ENCODE assay signal across 25 cellular contexts in the genomic region with DNA sequence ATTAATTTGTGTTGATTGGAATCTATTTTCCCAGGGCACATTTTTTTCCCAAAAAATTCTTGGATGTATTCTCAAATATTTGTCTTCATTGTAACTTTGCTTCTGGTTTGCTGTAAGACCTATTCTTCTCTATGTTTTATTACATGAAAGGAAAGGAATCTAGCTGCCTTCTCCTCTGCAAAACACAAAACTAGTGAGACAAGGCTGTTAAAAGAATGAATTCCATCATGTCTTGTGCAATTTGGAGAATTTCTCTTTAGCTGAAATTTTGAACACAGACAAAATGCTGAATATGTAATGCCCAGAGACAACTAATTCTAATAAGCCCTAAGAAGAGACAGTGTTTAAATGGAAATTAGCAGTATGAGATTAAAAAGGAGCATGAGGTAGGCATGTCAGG.
"Had no signal": no experiment of that assay in that cellular context is flagged by ENCODE, and none has a peak within 500 bp of the region (broad histone marks: within the 10 kb centered on the region; RNA-seq: fewer than 3 reads in every experiment).

No MANE protein-coding gene starts in this region.

- H3K36me3 ChIP-seq: colonic mucosa, thoracic aorta, uterus had no signal

- H3K4me3 ChIP-seq: colonic mucosa, thoracic aorta, uterus had no signal

- H3K4me1 ChIP-seq: colonic mucosa, uterus had no signal

- DNase-seq: activated CD4-positive, alpha-beta memory T cell treated with anti-CD3 and anti-CD28 coated beads for 36 hours; activated CD4-positive, alpha-beta T cell treated with anti-CD3 and anti-CD28 coated beads, Interleukin-2, amount 10 ng/mL, durations not matched to agents 24 days and 14 days; activated CD4-positive, CD25-positive, alpha-beta regulatory T cell treated with anti-CD3 and anti-CD28 coated beads, Interleukin-2, amount 50 U/mL, for 72 hours; activated CD8-positive, alpha-beta memory T cell treated with anti-CD3 and anti-CD28 coated beads, Interleukin-2, amount 50 U/mL, for 4 hours; activated effector memory CD4-positive, alpha-beta T cell treated with anti-CD3 and anti-CD28 coated beads, Interleukin-2, amount 50 U/mL, for 16 hours; activated naive CD4-positive, alpha-beta T cell treated with anti-CD3 and anti-CD28 coated beads, Interleukin-2, amount 10 ng/mL, durations not matched to agents 7 days and 5 days; activated naive CD8-positive, alpha-beta T cell treated with anti-CD3 and anti-CD28 coated beads, Interleukin-2, amount 10 ng/mL, durations not matched to agents 7 days and 5 days; activated T-cell treated with anti-CD3 and anti-CD28 coated beads, Interleukin-2, amount 50 U/mL, for 1 hour; amygdala; colonic mucosa; effector memory CD4-positive, alpha-beta T cell; islet precursor cell; left ventricle myocardium superior; posterior cingulate gyrus; right cardiac atrium; stimulated activated CD4-positive, alpha-beta T cell treated with anti-CD3 and anti-CD28 coated beads, Interleukin-12 subunit alpha, Interleukin-12 subunit beta, amount 100 ng/mL, for 4 hours; stimulated activated CD4-positive, alpha-beta T cell treated with anti-CD3 and anti-CD28 coated beads, Interleukin-4, amount 100 ng/mL, for 1 hour; stimulated activated naive CD8-positive, alpha-beta T cell treated with anti-CD3 and anti-CD28 coated beads, Interleukin-15, Interleukin-2, amounts not matched to agents 100 U/mL and 50 U/mL, for 24 hours; T-helper 2 cell; uterus had no signal

- H3K4me1 Mint-ChIP-seq: activated CD4-positive, alpha-beta T cell treated with anti-CD3 and anti-CD28 coated beads, Interleukin-2, amount 10 ng/mL, durations not matched to agents 24 days and 14 days; activated naive CD4-positive, alpha-beta T cell treated with anti-CD3 and anti-CD28 coated beads, Interleukin-2, amount 10 ng/mL, durations not matched to agents 7 days and 5 days; activated naive CD8-positive, alpha-beta T cell treated with anti-CD3 and anti-CD28 coated beads, Interleukin-2, amount 10 ng/mL, durations not matched to agents 7 days and 5 days; central memory CD8-positive, alpha-beta T cell had no signal

- H3K36me3 Mint-ChIP-seq: activated CD4-positive, alpha-beta memory T cell treated with anti-CD3 and anti-CD28 coated beads for 36 hours; activated naive CD4-positive, alpha-beta T cell treated with anti-CD3 and anti-CD28 coated beads, Interleukin-2, amount 10 ng/mL, durations not matched to agents 7 days and 5 days; activated naive CD8-positive, alpha-beta T cell treated with anti-CD3 and anti-CD28 coated beads, Interleukin-2, amount 10 ng/mL, durations not matched to agents 7 days and 5 days; type B pancreatic cell had no signal

- ATAC-seq: left ventricle myocardium superior; right cardiac atrium; stimulated activated naive CD8-positive, alpha-beta T cell treated with anti-CD3 and anti-CD28 coated beads, Interleukin-15, Interleukin-2, amounts not matched to agents 100 U/mL and 50 U/mL, for 24 hours had no signal

- H3K9me3 Mint-ChIP-seq: activated CD4-positive, alpha-beta memory T cell treated with anti-CD3 and anti-CD28 coated beads for 36 hours; activated CD4-positive, alpha-beta T cell treated with anti-CD3 and anti-CD28 coated beads, Interleukin-2, amount 10 ng/mL, durations not matched to agents 24 days and 14 days; activated naive CD4-positive, alpha-beta T cell treated with anti-CD3 and anti-CD28 coated beads, Interleukin-2, amount 10 ng/mL, durations not matched to agents 7 days and 5 days; activated naive CD8-positive, alpha-beta T cell treated with anti-CD3 and anti-CD28 coated beads, Interleukin-2, amount 10 ng/mL, durations not matched to agents 7 days and 5 days; activated T-helper 1 cell treated with anti-CD3 and anti-CD28 coated beads, Interleukin-12 subunit alpha, Interleukin-12 subunit beta, Interleukin-2, Interleukin-4 antibody, amounts not matched to agents 30 ng/mL and 10 ng/mL and 1 ng/mL, durations not matched to agents 14 hours and 24 hours and 36 hours; central memory CD8-positive, alpha-beta T cell had no signal

- H3K9me3 ChIP-seq: colonic mucosa, thoracic aorta, uterus had no signal

- H3K27ac Mint-ChIP-seq: activated CD4-positive, alpha-beta memory T cell treated with anti-CD3 and anti-CD28 coated beads for 36 hours; activated CD4-positive, alpha-beta T cell treated with anti-CD3 and anti-CD28 coated beads, Interleukin-2, amount 10 ng/mL, durations not matched to agents 24 days and 14 days; activated naive CD4-positive, alpha-beta T cell treated with anti-CD3 and anti-CD28 coated beads, Interleukin-2, amount 10 ng/mL, durations not matched to agents 7 days and 5 days; activated naive CD8-positive, alpha-beta T cell treated with anti-CD3 and anti-CD28 coated beads, Interleukin-2, amount 10 ng/mL, durations not matched to agents 7 days and 5 days; activated T-helper 1 cell treated with anti-CD3 and anti-CD28 coated beads, Interleukin-12 subunit alpha, Interleukin-12 subunit beta, Interleukin-2, Interleukin-4 antibody, amounts not matched to agents 30 ng/mL and 10 ng/mL and 1 ng/mL, durations not matched to agents 14 hours and 24 hours and 36 hours; type B pancreatic cell had no signal

- H3K27me3 ChIP-seq: colonic mucosa, uterus had no signal

- H3K4me3 Mint-ChIP-seq: activated CD4-positive, alpha-beta memory T cell treated with anti-CD3 and anti-CD28 coated beads for 36 hours; activated CD4-positive, alpha-beta T cell treated with anti-CD3 and anti-CD28 coated beads, Interleukin-2, amount 10 ng/mL, durations not matched to agents 24 days and 14 days; activated naive CD4-positive, alpha-beta T cell treated with anti-CD3 and anti-CD28 coated beads, Interleukin-2, amount 10 ng/mL, durations not matched to agents 7 days and 5 days; activated naive CD8-positive, alpha-beta T cell treated with anti-CD3 and anti-CD28 coated beads, Interleukin-2, amount 10 ng/mL, durations not matched to agents 7 days and 5 days; activated T-helper 1 cell treated with anti-CD3 and anti-CD28 coated beads, Interleukin-12 subunit alpha, Interleukin-12 subunit beta, Interleukin-2, Interleukin-4 antibody, amounts not matched to agents 30 ng/mL and 10 ng/mL and 1 ng/mL, durations not matched to agents 14 hours and 24 hours and 36 hours; central memory CD8-positive, alpha-beta T cell; nephron; type B pancreatic cell had no signal
